In genomic region chr1:220182081-220182480, GRCh38 we compare ENCODE assay signal across 2 cellular contexts.
TF ChIP-seq lines count a peak whose summit lies in the region.

No MANE protein-coding gene starts in this region.

TF ChIP-seq in endothelial cell of umbilical vein, 7 proteins besides CTCF, POLR2A, EP300 and RAD21:
- TF ChIP-seq MAX (IDR thresholded peaks at IDR 0.05; ENCODE audit: insufficient read depth, insufficient read length) (no peak), POLR2AphosphoS5 (IDR thresholded peaks at IDR 0.05; ENCODE audit: insufficient read depth, low read depth, low read length) (no peak), GATA2 (IDR thresholded peaks at IDR 0.05; ENCODE audit: insufficient read depth, insufficient read length, low read depth, low read length) (no peak), EZH2 (IDR thresholded peaks at IDR 0.05; ENCODE audit: borderline replicate concordance, low read depth, low read length, severe bottlenecking) (no peak), MYC (IDR thresholded peaks at IDR 0.05; ENCODE audit: low read depth, low read length) (no peak), JUN (IDR thresholded peaks at IDR 0.05; ENCODE audit: borderline replicate concordance, insufficient read depth, insufficient read length, low read depth) (no peak), FOS (IDR thresholded peaks at IDR 0.05; ENCODE audit: borderline replicate concordance, insufficient read depth, low read length) (no peak)

TF ChIP-seq in GM12891, 5 proteins besides CTCF, POLR2A, EP300 and RAD21 (continued from another document):
- no peak for TF ChIP-seq TAF1 (IDR thresholded peaks at IDR 0.05; ENCODE audit: low read depth, low read length)
- no peak for TF ChIP-seq SPI1 (IDR thresholded peaks at IDR 0.05; ENCODE audit: low read depth, low read length)
